ENCODE assay signal across 16 cellular contexts in the genomic region with DNA sequence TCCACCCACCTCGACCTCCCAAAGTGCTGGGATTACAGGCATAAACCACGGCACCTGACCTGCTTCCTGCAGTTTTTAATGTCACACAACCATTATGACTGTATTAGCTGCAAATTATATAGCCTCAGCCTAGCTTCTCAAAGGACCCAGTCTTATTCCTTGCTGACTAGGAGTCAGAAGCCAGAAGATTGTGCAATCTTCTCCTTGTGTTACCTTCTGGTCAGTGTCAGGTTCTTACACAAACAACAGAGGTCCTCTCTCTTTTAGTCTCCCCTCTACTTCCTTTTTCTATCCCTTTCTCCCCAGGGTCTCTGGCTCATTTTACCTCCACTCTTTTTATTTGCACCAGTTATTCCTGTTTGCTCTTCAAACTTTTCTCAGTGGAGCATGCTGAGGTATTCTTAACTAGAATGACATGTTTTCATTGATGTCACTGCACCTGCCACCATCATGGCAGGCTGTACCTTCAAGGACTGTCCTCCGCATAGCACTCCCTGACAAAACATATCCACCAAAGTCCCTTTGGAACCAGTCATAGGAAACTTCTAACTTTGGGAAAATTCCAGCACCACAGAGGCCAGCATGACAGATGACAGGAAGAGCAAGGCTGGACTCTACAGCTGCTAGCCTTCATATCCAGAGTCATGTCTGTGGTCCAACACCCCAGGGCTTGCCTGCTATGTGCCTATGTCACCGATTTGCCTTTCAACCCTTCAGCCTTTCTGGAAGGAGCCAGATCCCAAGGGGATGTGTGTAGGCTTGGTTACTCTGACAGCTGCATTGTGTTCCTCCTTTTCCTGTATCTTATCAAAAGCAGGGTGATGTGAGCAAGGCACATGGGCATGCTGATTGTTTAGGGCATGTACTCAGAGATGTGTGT.
"Had no signal": no experiment of that assay in that cellular context is flagged by ENCODE, and none has a peak within 500 bp of the region (broad histone marks: within the 10 kb centered on the region; RNA-seq: fewer than 3 reads in every experiment).

No MANE protein-coding gene starts in this region.

- H3K9ac ChIP-seq: parathyroid adenoma had no signal

- H3K79me2 ChIP-seq: parathyroid adenoma had no signal

- H2AFZ ChIP-seq: parathyroid adenoma had no signal

- DNase-seq: activated CD4-positive, alpha-beta T cell treated with anti-CD3 and anti-CD28 coated beads, Interleukin-2, amount 10 ng/mL, durations not matched to agents 7 days and 5 days; activated CD8-positive, alpha-beta memory T cell treated with anti-CD3 and anti-CD28 coated beads for 24 hours; dermis blood vessel endothelial cell; effector memory CD8-positive, alpha-beta T cell; foreskin melanocyte; heart right ventricle; left colon; midbrain; naive B cell; stimulated activated CD4-positive, alpha-beta T cell treated with anti-CD3 and anti-CD28 coated beads, Interleukin-2, amount 100 ng/mL, for 48 hours; tibial artery; uterus had no signal

- H3K36me3 ChIP-seq: heart right ventricle, tibial artery, uterus had no signal

- ATAC-seq: effector memory CD8-positive, alpha-beta T cell; heart right ventricle; left colon; stimulated activated memory B cell treated with anti-CD40 and anti-IgM and Interleukin-4, amounts not matched to agents 10 μg/mL and 1 μg/mL and 100 μg/mL, for 72 hours had no signal

- H3K27ac ChIP-seq: epithelial cell of prostate, heart right ventricle, parathyroid adenoma, tibial artery, uterus had no signal

- H3K4me1 ChIP-seq: heart right ventricle, parathyroid adenoma, tibial artery, uterus had no signal

- H3K4me3 ChIP-seq: heart right ventricle, lung, tibial artery, uterus had no signal

- H3K9me3 ChIP-seq: uterus had no signal

- H3K27me3 ChIP-seq: heart right ventricle, tibial artery, uterus had no signal
